ENCODE assay signal across 9 cellular contexts in the genomic region with DNA sequence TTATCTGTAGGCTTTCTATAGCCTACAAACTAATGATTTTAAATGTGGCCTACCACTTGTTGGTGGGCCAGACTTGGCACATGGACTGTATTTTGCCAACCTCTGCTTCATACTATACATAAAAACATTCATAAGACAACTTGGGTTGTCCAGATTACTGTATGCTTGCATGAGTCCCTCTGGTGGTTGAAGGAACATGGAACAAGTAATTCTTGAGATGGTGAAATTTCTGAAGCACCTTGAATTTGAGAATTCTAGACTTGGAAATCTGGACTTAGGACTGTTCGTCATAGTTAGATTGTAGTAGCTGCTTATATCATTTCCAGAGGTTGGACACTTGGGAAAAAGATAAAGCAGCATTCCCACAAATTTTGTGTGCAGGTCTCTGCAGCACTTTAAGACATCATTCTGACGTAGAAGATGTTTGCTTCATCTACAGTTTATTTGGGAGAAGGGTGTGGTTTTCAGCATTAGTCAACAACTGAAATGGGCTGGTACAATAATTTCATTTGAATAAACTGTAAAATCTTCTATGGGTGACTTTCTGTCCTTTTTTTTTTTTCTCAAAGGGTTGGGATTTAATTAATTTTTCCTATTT. TPM values are rescaled to one million over a fixed set of nuclear protein-coding genes. Genes with fewer than 3 reads are reported as not detected.
DNase-seq lines count a peak whose midpoint lies in the region; ATAC-seq and TF ChIP-seq lines count a peak whose summit lies in the region.
"Had no signal": no experiment of that assay in that cellular context is flagged by ENCODE, and none has a peak within 500 bp of the region (broad histone marks: within the 10 kb centered on the region; RNA-seq: fewer than 3 reads in every experiment).

No MANE protein-coding gene starts in this region.

- in situ Hi-C loops in Panc1 (cut with HindIII; ENCODE audit: low pct_unique_long_range_greater_than_20kb, low sequenced_read_pairs) = no loop called here

- intact Hi-C loops in Panc1 (cut with micrococcal nuclease; ENCODE audit: unreplicated experiment) (no loop called here), esophagus muscularis mucosa (cut with DNase I) (no loop called here), thyroid gland (cut with DNase I) (no loop called here)

- TF ChIP-seq CTCF in Panc1 (IDR thresholded peaks at IDR 0.05) = no peak; the same call in 1 of the 2 replicates
- peak in 2 of 3 experiments; percentile 15 to 44 for TF ChIP-seq CTCF in esophagus muscularis mucosa (IDR thresholded peaks at IDR 0.05)
- peak in 5 of 6 experiments; percentile 6 to 50 (median 31) for TF ChIP-seq CTCF in thyroid gland (IDR thresholded peaks at IDR 0.05)

- no peaks in the 10 kb centered on the region for H3K27me3 ChIP-seq in Panc1 (ENCODE audit: control insufficient read depth, insufficient read depth, low read length)
- H3K27me3 ChIP-seq in esophagus muscularis mucosa = no peaks in the 10 kb centered on the region
- H3K27me3 ChIP-seq in thyroid gland = no peaks in the 10 kb centered on the region

- H3K27me3 Mint-ChIP-seq in activated naive CD4-positive, alpha-beta T cell treated with anti-CD3 and anti-CD28 coated beads, Interleukin-2, amount 50 U/mL, for 24 hours = no peaks in the 10 kb centered on the region

- H3K9me3 ChIP-seq in Panc1 (ENCODE audit: control insufficient read depth, insufficient read depth, low read depth, low read length) = no peaks in the 10 kb centered on the region
- peaks cover 0 to 4% (median 2%) of the 10 kb centered on the region in 4 donors for H3K9me3 ChIP-seq in esophagus muscularis mucosa
- no peaks in the 10 kb centered on the region for H3K9me3 ChIP-seq in thyroid gland

- H3K27ac ChIP-seq in Panc1 (ENCODE audit: low read length) = no peak overlapping the region
- no peak overlapping the region for H3K27ac ChIP-seq in esophagus muscularis mucosa (replicated peaks in 1 of 4)
- H3K27ac ChIP-seq in thyroid gland = no peak overlapping the region
- H3K27ac ChIP-seq: SK-N-MC had no signal

- CTCF ChIA-PET in Panc1 (lab: Charles Lee) = no interaction called here

- no peaks in the 10 kb centered on the region for H3K9me3 Mint-ChIP-seq in activated naive CD4-positive, alpha-beta T cell treated with anti-CD3 and anti-CD28 coated beads, Interleukin-2, amount 50 U/mL, for 24 hours

- no peak for DNase-seq in activated naive CD4-positive, alpha-beta T cell treated with anti-CD3 and anti-CD28 coated beads, Interleukin-2, amount 50 U/mL, for 16 hours
- DNase-seq in Panc1 (ENCODE audit: low read depth, low spot score) = peak; percentile 5
- DNase-seq in esophagus muscularis mucosa (ENCODE audit: extremely low spot score) = no peak
- no peak for DNase-seq in thyroid gland
- DNase-seq in NCI-H226 = no peak
- DNase-seq in iPS-NIHi7 (ENCODE audit: extremely low spot score) = no peak

- no peak for TF ChIP-seq EP300 in esophagus muscularis mucosa (IDR thresholded peaks at IDR 0.05)

- TF ChIP-seq POLR2A in esophagus muscularis mucosa (IDR thresholded peaks at IDR 0.05; ENCODE audit: low read depth) (no peak), thyroid gland (IDR thresholded peaks at IDR 0.05) (no peak)

- no peak overlapping the region for H3K27ac Mint-ChIP-seq in activated naive CD4-positive, alpha-beta T cell treated with anti-CD3 and anti-CD28 coated beads, Interleukin-2, amount 50 U/mL, for 24 hours

- POLR2A ChIA-PET in Panc1 (lab: Charles Lee) = no interaction called here

- H3K36me3 ChIP-seq in Panc1 (ENCODE audit: control insufficient read depth, insufficient read depth, low read length) = no peaks in the 10 kb centered on the region
- no peaks in the 10 kb centered on the region for H3K36me3 ChIP-seq in esophagus muscularis mucosa
- H3K36me3 ChIP-seq in thyroid gland = no peaks in the 10 kb centered on the region

- no peak overlapping the region for H3K4me3 ChIP-seq in Panc1 (ENCODE audit: low read depth in 2 of 2, low read length in 2 of 2)
- H3K4me3 ChIP-seq in esophagus muscularis mucosa = no peak overlapping the region
- H3K4me3 ChIP-seq in thyroid gland (replicated peaks in 1 of 3) = no peak overlapping the region
- H3K4me3 ChIP-seq: SK-N-MC had no signal

- H3K36me3 Mint-ChIP-seq in activated naive CD4-positive, alpha-beta T cell treated with anti-CD3 and anti-CD28 coated beads, Interleukin-2, amount 50 U/mL, for 24 hours = peaks cover 10% of the 10 kb centered on the region

- 81% methylated on average over 2 of the region's 2 CpGs for WGBS in esophagus muscularis mucosa
- WGBS in thyroid gland, 2 donors = 93% methylated on average over 2 of the region's 2 CpGs

- peak overlapping the region; percentile 26 for H3K4me3 Mint-ChIP-seq in activated naive CD4-positive, alpha-beta T cell treated with anti-CD3 and anti-CD28 coated beads, Interleukin-2, amount 50 U/mL, for 24 hours

- no TSS peak for BruUV-seq in Panc1 (replicated peaks; lab: Mats Ljungman, UMichigan)

- H3K4me1 Mint-ChIP-seq in activated naive CD4-positive, alpha-beta T cell treated with anti-CD3 and anti-CD28 coated beads, Interleukin-2, amount 50 U/mL, for 24 hours = peaks cover 97% of the 10 kb centered on the region

- H3K4me1 ChIP-seq in Panc1 (ENCODE audit: control insufficient read depth, insufficient read depth, low read length) (no peaks in the 10 kb centered on the region), esophagus muscularis mucosa (peaks cover 9 to 33% (median 12%) of the 10 kb centered on the region in 4 donors), thyroid gland (peaks cover 16 to 18% of the 10 kb centered on the region in 2 donors)

- ATAC-seq in Panc1 = 0 out of 2 replicates have a peak, but pooled peaks have one; percentile 56
- ATAC-seq in GM21717 (IDR thresholded peaks at IDR 0.05; ENCODE audit: unreplicated experiment) = no peak

RNA-seq across cellular contexts. Expression of gene NFATC3, which starts 31.2 kb away (rescaled TPM):
- total RNA-seq in Panc1 (2021; ENCODE audit: unreplicated experiment) (24.8 TPM), esophagus muscularis mucosa (10 to 100 TPM; 44.6 to 56.8 (median 50.8) TPM), thyroid gland (100 to 1,000 TPM in 1 of 4 donors, 10 to 100 TPM in 3; 67.7 to 107 (median 71.7) TPM)
- 8.0 TPM for polyA plus RNA-seq in Panc1 (2012; ENCODE audit: insufficient read length)
